ENCODE assay signal across 12 cellular contexts in the genomic region with DNA sequence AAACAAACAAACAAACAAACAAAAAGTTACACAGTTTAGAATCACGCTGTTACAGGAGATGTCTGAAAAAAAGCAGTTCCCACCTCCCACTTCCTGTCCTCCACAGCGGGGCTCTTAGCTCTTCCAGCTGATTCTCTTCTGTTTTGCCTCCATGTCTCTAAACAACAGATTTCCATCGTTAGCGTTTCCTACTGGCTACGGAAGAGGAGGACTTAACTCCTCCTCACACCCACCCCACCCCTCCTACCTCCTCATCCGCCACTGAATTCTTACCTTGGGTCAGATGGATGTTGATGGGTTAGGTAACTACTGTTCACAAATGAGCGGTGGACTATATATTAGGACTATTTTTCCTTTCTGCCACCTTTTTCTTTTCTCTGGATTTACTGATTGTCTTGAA. TPM values are rescaled to one million over a fixed set of nuclear protein-coding genes. Genes with fewer than 3 reads are reported as not detected.
DNase-seq lines count a peak whose midpoint lies in the region; FAIRE-seq and TF ChIP-seq lines count a peak whose summit lies in the region.
"Had no signal": no experiment of that assay in that cellular context is flagged by ENCODE, and none has a peak within 500 bp of the region (broad histone marks: within the 10 kb centered on the region; RNA-seq: fewer than 3 reads in every experiment).

No MANE protein-coding gene starts in this region.

- H3K9me3 ChIP-seq in HUES64 (ENCODE audit: insufficient read depth, low read depth, low read length), result no peaks in the 10 kb centered on the region

- TF ChIP-seq CTCF in chondrocyte (IDR thresholded peaks at IDR 0.05) (no peak), neural crest cell (conservative IDR thresholded peaks at IDR 0.05) (no peak)

- no peaks in the 10 kb centered on the region for H3K9me3 Mint-ChIP-seq in activated CD4-positive, alpha-beta T cell treated with anti-CD3 and anti-CD28 coated beads, Interleukin-2, amount 10 ng/mL, durations not matched to agents 24 days and 14 days
- H3K9me3 Mint-ChIP-seq in chondrocyte (ENCODE audit: low read depth), result peaks cover 4% of the 10 kb centered on the region
- no peaks in the 10 kb centered on the region for H3K9me3 Mint-ChIP-seq in neural crest cell

- FAIRE-seq in H54 (lab: Jason Lieb, UNC), result no peak

- H3K27me3 Mint-ChIP-seq in activated CD4-positive, alpha-beta T cell treated with anti-CD3 and anti-CD28 coated beads, Interleukin-2, amount 10 ng/mL, durations not matched to agents 24 days and 14 days, result peaks cover 22% of the 10 kb centered on the region
- peaks cover 22% of the 10 kb centered on the region for H3K27me3 Mint-ChIP-seq in chondrocyte (ENCODE audit: low read depth)
- H3K27me3 Mint-ChIP-seq in neural crest cell (ENCODE audit: low read depth), result peaks cover 33% of the 10 kb centered on the region

- no peak for DNase-seq in activated CD4-positive, alpha-beta T cell treated with anti-CD3 and anti-CD28 coated beads, Interleukin-2, amount 10 ng/mL, durations not matched to agents 24 days and 14 days
- DNase-seq in activated CD4-positive, alpha-beta T cell treated with anti-CD3 and anti-CD28 coated beads, Interleukin-2, amount 50 U/mL, for 48 hours, result no peak
- no peak for DNase-seq in chondrocyte (ENCODE audit: low spot score)
- DNase-seq in neural crest cell (ENCODE audit: low read depth, low spot score), result no peak
- no peak for DNase-seq in stimulated activated CD4-positive, alpha-beta T cell treated with anti-CD3 and anti-CD28 coated beads, Interleukin-4, amount 100 ng/mL, for 24 hours
- no peak for DNase-seq in KBM-7
- DNase-seq in H54 (ENCODE audit: insufficient read length, low spot score), result no peak
- DNase-seq: C1 segment of cervical spinal cord; kidney glomerular epithelial cell; stimulated activated naive CD4-positive, alpha-beta T cell treated with Interleukin-2 at 50 U/mL for 16 hours had no signal

- H3K4me1 ChIP-seq in HUES64 (ENCODE audit: insufficient read depth, low read length), result no peaks in the 10 kb centered on the region

- peaks cover 31% of the 10 kb centered on the region for H3K27me3 ChIP-seq in HUES64 (ENCODE audit: insufficient read depth, low read length)

- in situ Hi-C loops in KBM-7 (cut with MboI; ENCODE audit: low pct_unique_long_range_greater_than_20kb, low sequenced_read_pairs), result no loop called here

- TF ChIP-seq POLR2A in H54 (IDR thresholded peaks at IDR 0.05; ENCODE audit: low read depth, low read length), result no peak

- H3K4me3 Mint-ChIP-seq in activated CD4-positive, alpha-beta T cell treated with anti-CD3 and anti-CD28 coated beads, Interleukin-2, amount 10 ng/mL, durations not matched to agents 24 days and 14 days, result peak overlapping the region; percentile 55
- peak overlapping the region; percentile 46 for H3K4me3 Mint-ChIP-seq in chondrocyte (ENCODE audit: unreplicated experiment)
- peak overlapping the region; percentile 76 for H3K4me3 Mint-ChIP-seq in neural crest cell

- peak overlapping the region; percentile 49 for H3K4me3 ChIP-seq in HUES64 (ENCODE audit: low read length)
- H3K4me3 ChIP-seq: skin epidermis had no signal

- H3K4me1 Mint-ChIP-seq in activated CD4-positive, alpha-beta T cell treated with anti-CD3 and anti-CD28 coated beads, Interleukin-2, amount 10 ng/mL, durations not matched to agents 24 days and 14 days, result peaks cover 16% of the 10 kb centered on the region
- H3K4me1 Mint-ChIP-seq in chondrocyte (ENCODE audit: low read depth) (peaks cover 14% of the 10 kb centered on the region), neural crest cell (peaks cover 20% of the 10 kb centered on the region)

- under 1% methylated on average over 5 of the region's 7 CpGs for WGBS in HUES64

- intact Hi-C loops in activated CD4-positive, alpha-beta T cell treated with anti-CD3 and anti-CD28 coated beads, Interleukin-2, amount 10 ng/mL, durations not matched to agents 24 days and 14 days (cut with micrococcal nuclease), result no loop called here

- no peaks in the 10 kb centered on the region for H3K36me3 ChIP-seq in HUES64 (ENCODE audit: insufficient read depth, low read length)

- peak overlapping the region; percentile 41; the same call in 1 of the 2 replicates for H3K9ac ChIP-seq in HUES64 (ENCODE audit: low read depth, low read length)

- no peak overlapping the region for H3K27ac ChIP-seq in HUES64 (ENCODE audit: low read depth, low read length)
- H3K27ac ChIP-seq: skin epidermis had no signal

- H3K36me3 Mint-ChIP-seq in activated CD4-positive, alpha-beta T cell treated with anti-CD3 and anti-CD28 coated beads, Interleukin-2, amount 10 ng/mL, durations not matched to agents 24 days and 14 days (ENCODE audit: low read depth), result no peaks in the 10 kb centered on the region
- H3K36me3 Mint-ChIP-seq in chondrocyte (ENCODE audit: low read depth), result peaks cover 1% of the 10 kb centered on the region
- H3K36me3 Mint-ChIP-seq in neural crest cell (ENCODE audit: low read depth), result no peaks in the 10 kb centered on the region

- no peak overlapping the region for H3K27ac Mint-ChIP-seq in activated CD4-positive, alpha-beta T cell treated with anti-CD3 and anti-CD28 coated beads, Interleukin-2, amount 10 ng/mL, durations not matched to agents 24 days and 14 days
- H3K27ac Mint-ChIP-seq in chondrocyte (ENCODE audit: unreplicated experiment) (no peak overlapping the region), neural crest cell (ENCODE audit: unreplicated experiment) (peak overlapping the region; percentile 86)

RNA-seq across cellular contexts. Expression of a gene that starts 36.8 kb away (rescaled TPM):
- total RNA-seq in activated CD4-positive, alpha-beta T cell treated with anti-CD3 and anti-CD28 coated beads, Interleukin-2, amount 10 ng/mL, durations not matched to agents 24 days and 14 days, result 36.5 and 40.4 TPM in 2 replicates
- 32.3 TPM for polyA plus RNA-seq in HUES64 (2013, experiment 1 of 2)
- polyA plus RNA-seq in HUES64 (2013, experiment 2 of 2), result 38.8 TPM
- total RNA-seq in chondrocyte, result 47.3 to 61.7 TPM (median 50.3 TPM) in 3 replicates
- total RNA-seq in neural crest cell, result 32.6 and 33.2 TPM in 2 replicates

RNA-seq across cellular contexts. Expression of a gene that starts 56.4 kb away (rescaled TPM):
- 2.2 and 2.9 TPM in 2 replicates for total RNA-seq in activated CD4-positive, alpha-beta T cell treated with anti-CD3 and anti-CD28 coated beads, Interleukin-2, amount 10 ng/mL, durations not matched to agents 24 days and 14 days
- 7.7 TPM for polyA plus RNA-seq in HUES64 (2013, experiment 1 of 2)
- 11.5 TPM for polyA plus RNA-seq in HUES64 (2013, experiment 2 of 2)
- total RNA-seq in chondrocyte (105 to 125 TPM (median 120 TPM) in 3 replicates), neural crest cell (46.7 and 50.7 TPM in 2 replicates)

Comparison
In these comparisons a context has a peak if more than half of its experiments do, and no peak if none do; other contexts are left out.
1. RNA of a gene that starts 56.4 kb away (total RNA-seq): 105 to 125 TPM in chondrocyte and 46.7 to 50.7 TPM in neural crest cell; 2.2 to 2.9 TPM in activated CD4-positive, alpha-beta T cell treated with anti-CD3 and anti-CD28 coated beads, Interleukin-2, amount 10 ng/mL, durations not matched to agents 24 days and 14 days; every median in the first group is over 10 times any median in the second.
2. Peak in every context shown above with its lines, with median percentiles within 50 percentile points of each other: H3K4me3 Mint-ChIP-seq.